In the genomic region with DNA sequence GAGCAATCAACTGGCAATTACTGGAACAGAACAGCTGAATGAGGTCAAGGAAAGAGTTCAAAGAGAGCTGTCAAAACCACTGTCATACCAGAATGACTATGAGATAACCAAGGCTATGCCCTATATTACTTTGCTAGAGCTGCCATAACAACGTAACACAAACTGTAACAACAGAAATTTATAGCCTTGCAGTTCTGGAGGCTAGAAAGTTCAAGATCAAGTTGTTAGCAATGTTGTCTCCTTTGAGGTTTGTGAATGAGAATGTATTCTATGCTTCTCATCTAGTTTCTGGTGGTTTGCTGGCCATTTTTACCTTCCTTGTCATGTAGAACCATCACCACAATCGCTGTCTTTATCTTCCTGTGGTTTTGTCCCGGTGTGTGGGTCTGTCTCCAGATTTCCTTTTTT, we compare ENCODE assay signal across 10 cellular contexts.
A peak's percentile ranks its signal among the peaks of the same experiment; 100 is the strongest.
DNase-seq lines count a peak whose midpoint lies in the region; ATAC-seq and TF ChIP-seq lines count a peak whose summit lies in the region.
"Had no signal": no experiment of that assay in that cellular context is flagged by ENCODE, and none has a peak within 500 bp of the region (broad histone marks: within the 10 kb centered on the region; RNA-seq: fewer than 3 reads in every experiment).

No MANE protein-coding gene starts in this region.

- intact Hi-C loops in activated T-helper 1 cell treated with anti-CD3 and anti-CD28 coated beads, Interleukin-12 subunit alpha, Interleukin-12 subunit beta, Interleukin-2, Interleukin-4 antibody, amounts not matched to agents 30 ng/mL and 10 ng/mL and 1 ng/mL, durations not matched to agents 14 hours and 24 hours and 36 hours (cut with micrococcal nuclease), result loop anchor here (1.0 to 10.0 kb wide), 8 partner anchors 35 to 1519 kb away; a partner anchor contains a TSS
- intact Hi-C loops in head of caudate nucleus (cut with DNase I), result no loop called here

- H3K9me3 Mint-ChIP-seq in activated T-helper 1 cell treated with anti-CD3 and anti-CD28 coated beads, Interleukin-12 subunit alpha, Interleukin-12 subunit beta, Interleukin-2, Interleukin-4 antibody, amounts not matched to agents 30 ng/mL and 10 ng/mL and 1 ng/mL, durations not matched to agents 14 hours and 24 hours and 36 hours, result peaks cover 4% of the 10 kb centered on the region
- H3K9me3 Mint-ChIP-seq: CD8-positive, alpha-beta memory T cell had no signal

- H3K36me3 Mint-ChIP-seq in activated T-helper 1 cell treated with anti-CD3 and anti-CD28 coated beads, Interleukin-12 subunit alpha, Interleukin-12 subunit beta, Interleukin-2, Interleukin-4 antibody, amounts not matched to agents 30 ng/mL and 10 ng/mL and 1 ng/mL, durations not matched to agents 14 hours and 24 hours and 36 hours (ENCODE audit: low read depth), result no peaks in the 10 kb centered on the region

- ATAC-seq in GM19463 (IDR thresholded peaks at IDR 0.05; ENCODE audit: unreplicated experiment) (peak; percentile 81), HG03103 (IDR thresholded peaks at IDR 0.05; ENCODE audit: low read depth, unreplicated experiment) (peak; percentile 86)

- TF ChIP-seq CTCF in GM12865 (IDR thresholded peaks at IDR 0.05; ENCODE audit: insufficient read depth, low read depth, low read length, missing control alignments), result no peak

- H3K27me3 Mint-ChIP-seq in activated T-helper 1 cell treated with anti-CD3 and anti-CD28 coated beads, Interleukin-12 subunit alpha, Interleukin-12 subunit beta, Interleukin-2, Interleukin-4 antibody, amounts not matched to agents 30 ng/mL and 10 ng/mL and 1 ng/mL, durations not matched to agents 14 hours and 24 hours and 36 hours (ENCODE audit: insufficient read depth), result peaks cover 10% of the 10 kb centered on the region

- H3K4me1 Mint-ChIP-seq in activated T-helper 1 cell treated with anti-CD3 and anti-CD28 coated beads, Interleukin-12 subunit alpha, Interleukin-12 subunit beta, Interleukin-2, Interleukin-4 antibody, amounts not matched to agents 30 ng/mL and 10 ng/mL and 1 ng/mL, durations not matched to agents 14 hours and 24 hours and 36 hours (ENCODE audit: low read depth), result peaks cover 16% of the 10 kb centered on the region

- peak overlapping the region; percentile 75 for H3K27ac Mint-ChIP-seq in activated T-helper 1 cell treated with anti-CD3 and anti-CD28 coated beads, Interleukin-12 subunit alpha, Interleukin-12 subunit beta, Interleukin-2, Interleukin-4 antibody, amounts not matched to agents 30 ng/mL and 10 ng/mL and 1 ng/mL, durations not matched to agents 14 hours and 24 hours and 36 hours

- H3K4me3 ChIP-seq in GM12865 (ENCODE audit: low read depth, low read length), result no peak overlapping the region

- H3K4me3 Mint-ChIP-seq in activated T-helper 1 cell treated with anti-CD3 and anti-CD28 coated beads, Interleukin-12 subunit alpha, Interleukin-12 subunit beta, Interleukin-2, Interleukin-4 antibody, amounts not matched to agents 30 ng/mL and 10 ng/mL and 1 ng/mL, durations not matched to agents 14 hours and 24 hours and 36 hours, result no peak overlapping the region

- DNase-seq in GM12865 (ENCODE audit: low read depth) (peak; percentile 73), cortex of kidney (lab: John Stamatoyannopoulos, UW) (no peak), NCI-H1048 (lab: John Stamatoyannopoulos, UW) (no peak), DMS53 (lab: John Stamatoyannopoulos, UW) (no peak), head of caudate nucleus (no peak)
- DNase-seq in activated T-helper 1 cell treated with anti-CD3 and anti-CD28 coated beads, Interleukin-12 subunit alpha, Interleukin-12 subunit beta, Interleukin-2, Interleukin-4 antibody, amounts not matched to agents 30 ng/mL and 10 ng/mL and 1 ng/mL, durations not matched to agents 14 hours and 24 hours and 36 hours (ENCODE audit: low spot score), result peak; percentile 30
- DNase-seq: NCI-H69 had no signal

Comparison
In these comparisons a context has a peak if more than half of its experiments do, and no peak if none do; other contexts are left out.
1. DNase-seq: peak in GM12865 (single experiment) and activated T-helper 1 cell treated with anti-CD3 and anti-CD28 coated beads, Interleukin-12 subunit alpha, Interleukin-12 subunit beta, Interleukin-2, Interleukin-4 antibody, amounts not matched to agents 30 ng/mL and 10 ng/mL and 1 ng/mL, durations not matched to agents 14 hours and 24 hours and 36 hours (single experiment); none in cortex of kidney (single experiment), NCI-H1048 (single experiment), DMS53 (single experiment) and head of caudate nucleus (0 of 42).